In genomic region chr11:65435330-65435931, GRCh38 we compare ENCODE assay signal across 9 cellular contexts. TPM values are rescaled to one million over a fixed set of nuclear protein-coding genes. Genes with fewer than 3 reads are reported as not detected.
DNase-seq lines count a peak whose midpoint lies in the region; ATAC-seq and TF ChIP-seq lines count a peak whose summit lies in the region.
"Had no signal": no experiment of that assay in that cellular context is flagged by ENCODE, and none has a peak within 500 bp of the region (broad histone marks: within the 10 kb centered on the region; RNA-seq: fewer than 3 reads in every experiment).

No MANE protein-coding gene starts in this region.

- DNase-seq in GM23248 (peak; percentile 39), Right ventricle myocardium inferior (ENCODE audit: missing footprints) (no peak), skeletal muscle cell (ENCODE audit: low read depth) (no peak), AG20443 (ENCODE audit: low spot score) (no peak), BE2C (no peak)
- peak; percentile 51 for DNase-seq in activated CD8-positive, alpha-beta memory T cell treated with anti-CD3 and anti-CD28 coated beads for 24 hours
- DNase-seq: SHP77 had no signal

- H3K4me3 ChIP-seq in GM23248 (peak overlapping the region; percentile 93), skeletal muscle cell (ENCODE audit: low read depth, low read length) (peak overlapping the region; percentile 11), BE2C (ENCODE audit: low read depth, low read length) (no peak overlapping the region)

- H3K9ac ChIP-seq in GM23248 = peak overlapping the region; percentile 100

- no peaks in the 10 kb centered on the region for H3K9me2 ChIP-seq in GM23248 (ENCODE audit: insufficient read depth)

- peak overlapping the region; percentile 96 for H3K4me2 ChIP-seq in GM23248 (ENCODE audit: unreplicated experiment)

- H4K20me1 ChIP-seq in GM23248 (ENCODE audit: insufficient read depth) = peaks cover 74% of the 10 kb centered on the region

- peaks cover 99% of the 10 kb centered on the region for H3F3A ChIP-seq in GM23248 (ENCODE audit: insufficient read depth)

- peak overlapping the region; percentile 100 for H3K27ac ChIP-seq in GM23248

- H3K36me3 ChIP-seq in GM23248 (ENCODE audit: low read depth) (peaks cover 71% of the 10 kb centered on the region), BE2C (peaks cover 30% of the 10 kb centered on the region)

- in situ Hi-C loops in GM23248 (cut with MboI) = no loop called here

- H3K4me1 ChIP-seq in GM23248 (ENCODE audit: insufficient read depth) = peaks cover 73% of the 10 kb centered on the region
- H3K4me1 ChIP-seq in BE2C = peaks cover 3% of the 10 kb centered on the region; the same call in 1 of the 2 replicates

- intact Hi-C loops in Right ventricle myocardium inferior (cut with DNase I) = no loop called here

- peaks cover 99% of the 10 kb centered on the region for H3K79me2 ChIP-seq in GM23248 (ENCODE audit: insufficient read depth)

- no peak overlapping the region for H2AFZ ChIP-seq in GM23248

- WGBS in GM23248 (ENCODE audit: low coverage in 1 of 2, low lambda C conversion rate in 2 of 2, missing lambda C conversion rate in 2 of 2), 2 experiments = 70 to 76% methylated on average over 9 of the region's 9 CpGs

- ATAC-seq in Right ventricle myocardium inferior (peak; percentile 14), GM21360 (IDR thresholded peaks at IDR 0.05; ENCODE audit: unreplicated experiment) (no peak), GM19463 (IDR thresholded peaks at IDR 0.05; ENCODE audit: unreplicated experiment) (no peak)

- no peaks in the 10 kb centered on the region for H3K9me3 ChIP-seq in GM23248 (ENCODE audit: low read depth)
- no peaks in the 10 kb centered on the region for H3K9me3 ChIP-seq in BE2C

- no peak for TF ChIP-seq CTCF in BE2C (IDR thresholded peaks at IDR 0.05; ENCODE audit: low read depth, low read length)

- H3K27me3 ChIP-seq in GM23248 (replicated peaks; ENCODE audit: insufficient read depth) (no peaks in the 10 kb centered on the region), BE2C (no peaks in the 10 kb centered on the region)

RNA-seq across cellular contexts. Expression of gene NEAT1, which starts 12.8 kb away (rescaled TPM):
- total RNA-seq in GM23248 (2014; rRNA removed; shearing (Covaris generic)) = 74.3 and 143 TPM in 2 replicates
- polyA plus RNA-seq in GM23248 (2016; fragmentation: Nextera tagmentation; extraction: Ambion mirVana) = 36.2 and 50.7 TPM in 2 replicates
- total RNA-seq in Right ventricle myocardium inferior = 457 TPM
- polyA plus RNA-seq in BE2C (2012; ENCODE audit: insufficient read depth, insufficient read length, low read depth) = 301 TPM

RNA-seq across cellular contexts. Expression of gene FRMD8, which starts 49.0 kb away (rescaled TPM):
- total RNA-seq in GM23248 (2014; rRNA removed; shearing (Covaris generic)) = 80.2 and 106 TPM in 2 replicates
- polyA plus RNA-seq in GM23248 (2016; fragmentation: Nextera tagmentation; extraction: Ambion mirVana) = 25.4 and 30.0 TPM in 2 replicates
- total RNA-seq in Right ventricle myocardium inferior = 8.2 TPM
- polyA plus RNA-seq in BE2C (2012; ENCODE audit: insufficient read depth, insufficient read length, low read depth) = 12.5 TPM

RNA-seq across cellular contexts. Expression of gene SLC25A45, which starts 53.0 kb away (rescaled TPM):
- 3.6 and 6.4 TPM in 2 replicates for total RNA-seq in GM23248 (2014; rRNA removed; shearing (Covaris generic))
- 3.7 and 3.9 TPM in 2 replicates for polyA plus RNA-seq in GM23248 (2016; fragmentation: Nextera tagmentation; extraction: Ambion mirVana)
- 5.6 TPM for total RNA-seq in Right ventricle myocardium inferior
- 2.7 TPM for polyA plus RNA-seq in BE2C (2012; ENCODE audit: insufficient read depth, insufficient read length, low read depth)

Comparison
In these comparisons a context has a peak if more than half of its experiments do, and no peak if none do; other contexts are left out.
1. DNase-seq: peak in GM23248 (single experiment) and activated CD8-positive, alpha-beta memory T cell treated with anti-CD3 and anti-CD28 coated beads for 24 hours (single experiment); none in Right ventricle myocardium inferior (single experiment), skeletal muscle cell (single experiment), AG20443 (single experiment) and BE2C (single experiment).